ENCODE assay signal across 15 cellular contexts in genomic region chr4:139875456-139875855, GRCh38.
DNase-seq lines count a peak whose midpoint lies in the region; ATAC-seq and TF ChIP-seq lines count a peak whose summit lies in the region.
"Had no signal": no experiment of that assay in that cellular context is flagged by ENCODE, and none has a peak within 500 bp of the region (broad histone marks: within the 10 kb centered on the region; RNA-seq: fewer than 3 reads in every experiment).

No MANE protein-coding gene starts in this region.

- H3K9me3 ChIP-seq in HAP-1 (no peaks in the 10 kb centered on the region), SJCRH30 (replicated peaks) (no peaks in the 10 kb centered on the region), heart left ventricle (peaks cover 0 to 5% (median 0%) of the 10 kb centered on the region in 12 donors), Caco-2 (no peaks in the 10 kb centered on the region)
- H3K9me3 ChIP-seq: uterus had no signal

- TF ChIP-seq CTCF in nephron progenitor cell (IDR thresholded peaks at IDR 0.05), result no peak
- TF ChIP-seq CTCF in heart left ventricle (IDR thresholded peaks at IDR 0.05), result no peak
- TF ChIP-seq CTCF in Caco-2 (IDR thresholded peaks at IDR 0.05; ENCODE audit: insufficient read depth in 1 of 2, low read depth in 1 of 2, low read length in 1 of 2, severe bottlenecking in 1 of 2, unreplicated experiment in 1 of 2), result no peak

- H3K9me3 Mint-ChIP-seq in nephron progenitor cell, result peaks cover 24% of the 10 kb centered on the region
- H3K9me3 Mint-ChIP-seq in Caco-2 (ENCODE audit: unreplicated experiment), result no peaks in the 10 kb centered on the region
- H3K9me3 Mint-ChIP-seq: immature natural killer cell had no signal

- H3K4me1 Mint-ChIP-seq in nephron progenitor cell, result peaks cover 56% of the 10 kb centered on the region
- no peaks in the 10 kb centered on the region for H3K4me1 Mint-ChIP-seq in Caco-2 (ENCODE audit: low read depth, unreplicated experiment)
- H3K4me1 Mint-ChIP-seq: B cell had no signal

- no peaks in the 10 kb centered on the region for H3K27me3 ChIP-seq in HAP-1 (ENCODE audit: low read depth)
- no peaks in the 10 kb centered on the region for H3K27me3 ChIP-seq in SJCRH30
- H3K27me3 ChIP-seq in heart left ventricle, result no peaks in the 10 kb centered on the region
- H3K27me3 ChIP-seq in Caco-2 (replicated peaks; ENCODE audit: control insufficient read depth, insufficient read depth, low read length), result no peaks in the 10 kb centered on the region
- H3K27me3 ChIP-seq: uterus had no signal

- POLR2A ChIA-PET in Caco-2 (lab: Charles Lee), result no interaction called here

- H3K4me3 Mint-ChIP-seq in nephron progenitor cell (no peak overlapping the region), Caco-2 (ENCODE audit: unreplicated experiment) (no peak overlapping the region)
- H3K4me3 Mint-ChIP-seq: B cell had no signal

- CTCF ChIA-PET in Caco-2 (lab: Charles Lee), result no interaction called here

- 86 to 96% (median 92%) methylated on average over 5 of the region's 5 CpGs for whole genome bisulfite sequencing in heart left ventricle, 4 donors

- no peak overlapping the region for H3K4me3 ChIP-seq in HAP-1
- no peak overlapping the region for H3K4me3 ChIP-seq in SJCRH30
- no peak overlapping the region for H3K4me3 ChIP-seq in heart left ventricle
- no peak overlapping the region for H3K4me3 ChIP-seq in Caco-2 (ENCODE audit: low read depth, low read length)
- H3K4me3 ChIP-seq: SK-N-MC, uterus had no signal

- DNase-seq in HAP-1 (ENCODE audit: low spot score in 2 of 2) (peak; percentile 77 to 79), NCI-H2107 (lab: John Stamatoyannopoulos, UW) (peak; percentile 48), SJCRH30 (peak; percentile 27 to 45), nephron progenitor cell (peak; percentile 26), heart left ventricle (no peak), Caco-2 (no peak)
- DNase-seq in activated naive CD4-positive, alpha-beta T cell (lab: John Stamatoyannopoulos, UW), result no peak
- DNase-seq: activated CD4-positive, CD25-positive, alpha-beta regulatory T cell treated with anti-CD3 and anti-CD28 coated beads, Interleukin-2, amount 50 U/mL, for 72 hours; immature natural killer cell; NCI-H226; small intestine; uterus had no signal

- ATAC-seq in heart left ventricle (no peak), HG03469 (IDR thresholded peaks at IDR 0.05; ENCODE audit: unreplicated experiment) (no peak)

- in situ Hi-C loops in HAP-1 (cut with MboI; ENCODE audit: low sequenced_read_pairs), result no loop called here

- H3K27me3 Mint-ChIP-seq in nephron progenitor cell (ENCODE audit: low read depth, poor library complexity) (no peaks in the 10 kb centered on the region), Caco-2 (ENCODE audit: insufficient read depth, unreplicated experiment) (no peaks in the 10 kb centered on the region)

- H3K4me1 ChIP-seq in HAP-1, result peaks cover 14% of the 10 kb centered on the region
- no peaks in the 10 kb centered on the region for H3K4me1 ChIP-seq in SJCRH30
- H3K4me1 ChIP-seq in heart left ventricle, result peaks cover 0 to 29% (median 6%) of the 10 kb centered on the region in 12 donors
- no peaks in the 10 kb centered on the region for H3K4me1 ChIP-seq in Caco-2
- H3K4me1 ChIP-seq: uterus had no signal

- H3K27ac Mint-ChIP-seq in nephron progenitor cell (peak overlapping the region; percentile 88), Caco-2 (ENCODE audit: unreplicated experiment) (no peak overlapping the region)
- H3K27ac Mint-ChIP-seq: B cell had no signal

- no peaks in the 10 kb centered on the region for H3K36me3 ChIP-seq in HAP-1 (replicated peaks)
- no peaks in the 10 kb centered on the region for H3K36me3 ChIP-seq in SJCRH30
- no peaks in the 10 kb centered on the region for H3K36me3 ChIP-seq in heart left ventricle
- H3K36me3 ChIP-seq in Caco-2 (ENCODE audit: control insufficient read depth, insufficient read depth, low read length), result no peaks in the 10 kb centered on the region
- H3K36me3 ChIP-seq: uterus had no signal

- no TSS peak for BruUV-seq in Caco-2 (replicated peaks; lab: Mats Ljungman, UMichigan)

- TF ChIP-seq POLR2A in heart left ventricle (IDR thresholded peaks at IDR 0.05), result no peak

- H3K27ac ChIP-seq in SJCRH30, result no peak overlapping the region
- H3K27ac ChIP-seq in heart left ventricle, result no peak overlapping the region
- H3K27ac ChIP-seq: SK-N-MC, uterus had no signal

- H3K36me3 Mint-ChIP-seq in nephron progenitor cell (ENCODE audit: low read depth), result peaks cover 34% of the 10 kb centered on the region
- H3K36me3 Mint-ChIP-seq in Caco-2 (ENCODE audit: insufficient read depth, unreplicated experiment), result peaks cover 5% of the 10 kb centered on the region
- H3K36me3 Mint-ChIP-seq: immature natural killer cell had no signal

- intact Hi-C loops in heart left ventricle (cut with DNase I), result loop anchor here in 1 of 10 donors (5.0 kb wide), 1 partner anchor 377 kb away; no protein-coding TSS in a partner anchor
- intact Hi-C loops in Caco-2 (cut with micrococcal nuclease; ENCODE audit: unreplicated experiment), result no loop called here

Comparison
In these comparisons a context has a peak if more than half of its experiments do, and no peak if none do; other contexts are left out.
1. DNase-seq: peak in HAP-1 (2 of 2), NCI-H2107 (single experiment), SJCRH30 (2 of 2) and nephron progenitor cell (single experiment); none in heart left ventricle (0 of 5), Caco-2 (0 of 2) and activated naive CD4-positive, alpha-beta T cell (0 of 4).